31 cellular contexts compared by ENCODE assay signal in the genomic region with DNA sequence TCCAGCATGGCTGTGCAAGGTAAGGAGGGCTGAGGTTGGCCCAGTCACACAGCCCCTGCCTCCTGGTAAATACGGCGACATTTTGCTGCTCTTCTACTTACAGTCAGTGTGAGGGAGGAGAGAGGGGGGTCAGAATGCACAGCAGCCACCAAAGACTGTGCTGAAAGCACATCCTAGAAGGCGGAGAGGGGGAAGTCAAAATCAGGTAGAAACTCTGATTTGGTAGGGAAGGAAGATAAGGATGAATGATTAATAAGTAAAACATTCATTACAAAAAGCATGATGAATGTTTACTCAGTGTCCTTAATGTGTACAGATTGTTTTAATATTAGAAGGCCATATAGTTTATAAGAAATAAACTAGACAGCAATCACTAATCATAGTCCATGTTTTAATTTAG. TPM values are rescaled to one million over a fixed set of nuclear protein-coding genes. Genes with fewer than 3 reads are reported as not detected.
DNase-seq lines count a peak whose midpoint lies in the region; ATAC-seq, FAIRE-seq and TF ChIP-seq lines count a peak whose summit lies in the region.
"Had no signal": no experiment of that assay in that cellular context is flagged by ENCODE, and none has a peak within 500 bp of the region (broad histone marks: within the 10 kb centered on the region; RNA-seq: fewer than 3 reads in every experiment).

No MANE protein-coding gene starts in this region.

- POLR2A ChIA-PET in activated CD4-positive, alpha-beta T cell treated with anti-CD3 and anti-CD28 coated beads for 36 hours (lab: Charles Lee), result no interaction called here
- POLR2A ChIA-PET in PC-3 (lab: Charles Lee; ENCODE audit: unreplicated experiment), result no interaction called here

- no peaks in the 10 kb centered on the region for H4K20me1 ChIP-seq in PC-3 (ENCODE audit: low read length)

- no peaks in the 10 kb centered on the region for H3K27me3 ChIP-seq in PC-3 (ENCODE audit: low read length)
- H3K27me3 ChIP-seq in pancreas, result no peaks in the 10 kb centered on the region
- H3K27me3 ChIP-seq: esophagus squamous epithelium, foreskin keratinocyte had no signal

- H3K9ac ChIP-seq in PC-3 (ENCODE audit: low read length), result no peak overlapping the region
- H3K9ac ChIP-seq: parathyroid adenoma, SK-N-SH had no signal

- CTCF ChIA-PET in activated CD4-positive, alpha-beta T cell treated with anti-CD3 and anti-CD28 coated beads for 36 hours (lab: Charles Lee), result no interaction called here
- CTCF ChIA-PET in PC-3 (lab: Charles Lee), result no interaction called here

- TF ChIP-seq CTCF in PC-3 (conservative IDR thresholded peaks at IDR 0.05; ENCODE audit: low read depth, low read length) (no peak), pancreas (IDR thresholded peaks at IDR 0.05) (no peak)

- H3K4me1 ChIP-seq in PC-3 (ENCODE audit: insufficient read depth, low read length), result peaks cover 19% of the 10 kb centered on the region
- H3K4me1 ChIP-seq in pancreas, result peaks cover 0 to 14% (median 0%) of the 10 kb centered on the region in 3 donors
- H3K4me1 ChIP-seq: esophagus squamous epithelium, foreskin keratinocyte, parathyroid adenoma had no signal

- no peaks in the 10 kb centered on the region for H3K79me2 ChIP-seq in PC-3 (ENCODE audit: low read length)
- H3K79me2 ChIP-seq: parathyroid adenoma had no signal

- H2AFZ ChIP-seq in PC-3 (ENCODE audit: low read length), result no peak overlapping the region
- H2AFZ ChIP-seq: parathyroid adenoma had no signal

- no TSS peak for BruUV-seq in PC-3 (replicated peaks; lab: Mats Ljungman, UMichigan)

- H3K4me2 ChIP-seq in PC-3 (ENCODE audit: low read length), result 0 out of 2 replicates have a peak overlapping the region, but pooled peaks have one; percentile 0
- H3K4me2 ChIP-seq: SK-N-SH had no signal

- peaks cover 39% of the 10 kb centered on the region for H3K36me3 Mint-ChIP-seq in activated CD4-positive, alpha-beta T cell treated with anti-CD3 and anti-CD28 coated beads for 36 hours (ENCODE audit: low read depth)

- no peaks in the 10 kb centered on the region for H3K27me3 Mint-ChIP-seq in activated CD4-positive, alpha-beta T cell treated with anti-CD3 and anti-CD28 coated beads for 36 hours
- H3K27me3 Mint-ChIP-seq: dendritic cell treated with granulocyte-macrophage colony-stimulating factor and Interleukin-4, amounts not matched to agents 40 ng/mL and 50 ng/mL, for 4 days had no signal

- H3K4me1 Mint-ChIP-seq in activated CD4-positive, alpha-beta T cell treated with anti-CD3 and anti-CD28 coated beads for 36 hours, result peaks cover 13% of the 10 kb centered on the region
- H3K4me1 Mint-ChIP-seq: neural crest cell had no signal

- H3K9me3 ChIP-seq in PC-3 (ENCODE audit: low read length), result no peaks in the 10 kb centered on the region
- no peaks in the 10 kb centered on the region for H3K9me3 ChIP-seq in pancreas
- H3K9me3 ChIP-seq: esophagus squamous epithelium, SK-N-SH, thoracic aorta had no signal

- H3K9me2 ChIP-seq in PC-3 (replicated peaks; ENCODE audit: low read length), result no peaks in the 10 kb centered on the region
- H3K9me2 ChIP-seq: SK-N-SH had no signal

- 50 to 69% methylated on average over 3 of the region's 3 CpGs for WGBS in pancreas, 2 donors

- FAIRE-seq in pancreas (lab: Jason Lieb, UNC), result no peak
- FAIRE-seq: HTR-8/SVneo, TTC549 had no signal

- no peak overlapping the region for H3K4me3 Mint-ChIP-seq in activated CD4-positive, alpha-beta T cell treated with anti-CD3 and anti-CD28 coated beads for 36 hours
- H3K4me3 Mint-ChIP-seq: activated CD8-positive, alpha-beta T cell treated with anti-CD3 and anti-CD28 coated beads, Interleukin-2, amount 10 ng/mL, durations not matched to agents 7 days and 5 days; dendritic cell treated with granulocyte-macrophage colony-stimulating factor and Interleukin-4, amounts not matched to agents 40 ng/mL and 50 ng/mL, for 4 days; endodermal cell; neural crest cell; T-helper 1 cell treated with Interleukin-12 subunit alpha and Interleukin-12 subunit beta and Interleukin-4 antibody, amounts not matched to agents 30 μg/mL and 1 μg/mL, for 36 hours had no signal

- peak overlapping the region; percentile 21 for H3K27ac Mint-ChIP-seq in activated CD4-positive, alpha-beta T cell treated with anti-CD3 and anti-CD28 coated beads for 36 hours
- H3K27ac Mint-ChIP-seq: dendritic cell treated with granulocyte-macrophage colony-stimulating factor and Interleukin-4, amounts not matched to agents 40 ng/mL and 50 ng/mL, for 4 days; endodermal cell; T-helper 1 cell treated with Interleukin-12 subunit alpha and Interleukin-12 subunit beta and Interleukin-4 antibody, amounts not matched to agents 30 μg/mL and 1 μg/mL, for 36 hours had no signal

- H3K4me3 ChIP-seq in PC-3 (ENCODE audit: low read length) (no peak overlapping the region), pancreas (no peak overlapping the region)
- H3K4me3 ChIP-seq: esophagus squamous epithelium, skin epidermis, thoracic aorta had no signal

- no peaks in the 10 kb centered on the region for H3F3A ChIP-seq in PC-3 (ENCODE audit: low read length, unreplicated experiment)

- intact Hi-C loops in activated CD4-positive, alpha-beta T cell treated with anti-CD3 and anti-CD28 coated beads for 36 hours (cut with DNase I, micrococcal nuclease), result no loop called here
- intact Hi-C loops in PC-3 (cut with micrococcal nuclease) (loop anchor here (10.0 kb wide), 1 partner anchor 56 kb away; a partner anchor contains a TSS), pancreas (cut with DNase I) (no loop called here)

- no peak for ATAC-seq in activated CD4-positive, alpha-beta T cell treated with anti-CD3 and anti-CD28 coated beads for 36 hours
- ATAC-seq in PC-3 (peak; percentile 78), pancreas (peak in 3 of 4 donors; percentile 23 to 59 (median 32))
- ATAC-seq: activated CD8-positive, alpha-beta T cell treated with anti-CD3 and anti-CD28 coated beads, Interleukin-2, amount 10 ng/mL, durations not matched to agents 7 days and 5 days; foreskin keratinocyte had no signal

- no peak overlapping the region for H3K27ac ChIP-seq in PC-3 (ENCODE audit: low read length)
- peak overlapping the region; percentile 9 for H3K27ac ChIP-seq in epithelial cell of prostate
- no peak overlapping the region for H3K27ac ChIP-seq in pancreas
- H3K27ac ChIP-seq: C4-2B, esophagus squamous epithelium, foreskin keratinocyte, parathyroid adenoma, skin epidermis, thoracic aorta had no signal

- peaks cover 6% of the 10 kb centered on the region for H3K36me3 ChIP-seq in PC-3 (ENCODE audit: low read depth, low read length)
- peaks cover 0 to 49% (median 16%) of the 10 kb centered on the region in 3 donors for H3K36me3 ChIP-seq in pancreas

- H3K9me3 Mint-ChIP-seq in activated CD4-positive, alpha-beta T cell treated with anti-CD3 and anti-CD28 coated beads for 36 hours (ENCODE audit: low read depth), result no peaks in the 10 kb centered on the region
- H3K9me3 Mint-ChIP-seq: dendritic cell treated with granulocyte-macrophage colony-stimulating factor and Interleukin-4, amounts not matched to agents 40 ng/mL and 50 ng/mL, for 4 days; endodermal cell; neural crest cell; T-helper 1 cell treated with Interleukin-12 subunit alpha and Interleukin-12 subunit beta and Interleukin-4 antibody, amounts not matched to agents 30 μg/mL and 1 μg/mL, for 36 hours had no signal

- DNase-seq in activated CD4-positive, alpha-beta T cell treated with anti-CD3 and anti-CD28 coated beads for 36 hours, result no peak
- DNase-seq in activated CD4-positive, alpha-beta T cell treated with anti-CD3 and anti-CD28 coated beads for 1 hour, result no peak
- DNase-seq in PC-3, result peak; percentile 28
- no peak for DNase-seq in epithelial cell of prostate (ENCODE audit: low read depth, low spot score)
- no peak for DNase-seq in pancreas
- no peak for DNase-seq in NCI-H510A treated with DMSO at 0.1 percent for 48 hours (lab: John Stamatoyannopoulos, UW)
- no peak for DNase-seq in NCI-H526 treated with DMSO at 0.1 percent for 48 hours (lab: John Stamatoyannopoulos, UW)
- DNase-seq in T-helper 9 cell, result no peak
- DNase-seq: 8988T; activated CD4-positive, CD25-positive, alpha-beta regulatory T cell treated with anti-CD3 and anti-CD28 coated beads, Interleukin-2, amount 50 U/mL, for 72 hours; activated CD8-positive, alpha-beta T cell treated with anti-CD3 and anti-CD28 coated beads, Interleukin-2, amount 10 ng/mL, durations not matched to agents 7 days and 5 days; activated effector memory CD4-positive, alpha-beta T cell treated with anti-CD3 and anti-CD28 coated beads, Interleukin-2, amount 50 U/mL, for 16 hours; central memory CD4-positive, alpha-beta T cell; endodermal cell; esophagus squamous epithelium; GOT3; KBM-7; NCI-H1092 treated with DMSO at 0.1 percent for 48 hours; NCI-H1694 treated with DMSO at 0.1 percent for 48 hours; SK-N-SH; stimulated activated naive CD4-positive, alpha-beta T cell treated with Interleukin-2 at 50 U/mL for 16 hours had no signal

RNA-seq across cellular contexts. Expression of a gene that starts 57.5 kb away (rescaled TPM):
- total RNA-seq in activated CD4-positive, alpha-beta T cell treated with anti-CD3 and anti-CD28 coated beads for 36 hours, result 100 to 1,000 TPM; 196 to 206 TPM
- total RNA-seq in PC-3 (2014; rRNA removed) (118 and 124 TPM in 2 replicates), pancreas (100 to 1,000 TPM in 1 of 6 donors, 10 to 100 TPM in 5; 70.9 to 160 (median 86.2) TPM)
- polyA plus RNA-seq in pancreas, result 100 to 1,000 TPM; 158 to 160 TPM
